13 cellular contexts compared by ENCODE assay signal in genomic region chr12:124833693-124834122, GRCh38. TPM values are rescaled to one million over a fixed set of nuclear protein-coding genes. Genes with fewer than 3 reads are reported as not detected.
A peak's percentile ranks its signal among the peaks of the same experiment; 100 is the strongest.
DNase-seq lines count a peak whose midpoint lies in the region; ATAC-seq, FAIRE-seq and TF ChIP-seq lines count a peak whose summit lies in the region.
"Had no signal": no experiment of that assay in that cellular context is flagged by ENCODE, and none has a peak within 500 bp of the region (broad histone marks: within the 10 kb centered on the region; RNA-seq: fewer than 3 reads in every experiment).

No MANE protein-coding gene starts in this region.

- no peaks in the 10 kb centered on the region for H3K79me2 ChIP-seq in GM23248 (ENCODE audit: insufficient read depth)

- in situ Hi-C loops in GM23248 (cut with MboI) = no loop called here

- 35 to 40% methylated on average over 18 of the region's 18 CpGs for WGBS in GM23248 (ENCODE audit: low coverage in 1 of 2, low lambda C conversion rate in 2 of 2, missing lambda C conversion rate in 2 of 2), 2 experiments

- H3K27ac Mint-ChIP-seq in neural crest cell (ENCODE audit: unreplicated experiment) = peak overlapping the region; percentile 75
- H3K27ac Mint-ChIP-seq: activated naive CD4-positive, alpha-beta T cell treated with anti-CD3 and anti-CD28 coated beads, Interleukin-2, amount 50 U/mL, for 24 hours; type B pancreatic cell had no signal

- H3K9me3 ChIP-seq in GM23248 (ENCODE audit: low read depth) = no peaks in the 10 kb centered on the region
- H3K9me3 ChIP-seq: ovary had no signal

- H2AFZ ChIP-seq in GM23248 = peak overlapping the region; percentile 28; the same call in 1 of the 2 replicates

- ATAC-seq in HG03139 (IDR thresholded peaks at IDR 0.05; ENCODE audit: unreplicated experiment) = no peak

- TF ChIP-seq CTCF in neural crest cell (conservative IDR thresholded peaks at IDR 0.05) = no peak
- TF ChIP-seq CTCF in D721Med (IDR thresholded peaks at IDR 0.05; ENCODE audit: insufficient read depth, missing control alignments) = no peak

- no peaks in the 10 kb centered on the region for H3K27me3 Mint-ChIP-seq in neural crest cell (ENCODE audit: low read depth)
- H3K27me3 Mint-ChIP-seq: activated naive CD4-positive, alpha-beta T cell treated with anti-CD3 and anti-CD28 coated beads, Interleukin-2, amount 50 U/mL, for 24 hours; type B pancreatic cell had no signal

- no peak overlapping the region for H3K4me3 Mint-ChIP-seq in neural crest cell
- H3K4me3 Mint-ChIP-seq: activated naive CD4-positive, alpha-beta T cell treated with anti-CD3 and anti-CD28 coated beads, Interleukin-2, amount 50 U/mL, for 24 hours; type B pancreatic cell had no signal

- peaks cover 20% of the 10 kb centered on the region for H3F3A ChIP-seq in GM23248 (ENCODE audit: insufficient read depth)

- no peak overlapping the region for H3K4me3 ChIP-seq in GM23248
- H3K4me3 ChIP-seq: ovary had no signal

- no peaks in the 10 kb centered on the region for H3K9me2 ChIP-seq in GM23248 (ENCODE audit: insufficient read depth)

- H3K27me3 ChIP-seq in GM23248 (replicated peaks; ENCODE audit: insufficient read depth) = no peaks in the 10 kb centered on the region
- H3K27me3 ChIP-seq: ovary had no signal

- H3K36me3 Mint-ChIP-seq in neural crest cell (ENCODE audit: low read depth) = no peaks in the 10 kb centered on the region
- H3K36me3 Mint-ChIP-seq: activated naive CD4-positive, alpha-beta T cell treated with anti-CD3 and anti-CD28 coated beads, Interleukin-2, amount 50 U/mL, for 24 hours; type B pancreatic cell had no signal

- no peaks in the 10 kb centered on the region for H4K20me1 ChIP-seq in GM23248 (ENCODE audit: insufficient read depth)

- no peak for FAIRE-seq in D721Med (lab: Jason Lieb, UNC)

- peaks cover 14% of the 10 kb centered on the region for H3K4me1 ChIP-seq in GM23248 (ENCODE audit: insufficient read depth)

- peaks cover 56% of the 10 kb centered on the region for H3K4me1 Mint-ChIP-seq in neural crest cell
- H3K4me1 Mint-ChIP-seq: activated naive CD4-positive, alpha-beta T cell treated with anti-CD3 and anti-CD28 coated beads, Interleukin-2, amount 50 U/mL, for 24 hours had no signal

- H3K27ac ChIP-seq in GM23248 = no peak overlapping the region

- DNase-seq in GM23248 (peak; percentile 6), NCI-H69 (lab: John Stamatoyannopoulos, UW) (peak; percentile 99), foreskin melanocyte (peak; percentile 71), neural crest cell (ENCODE audit: low read depth, low spot score) (peak; percentile 41), SKM-1 (lab: John Stamatoyannopoulos, UW; ENCODE audit: unreplicated experiment) (no peak), MV-4-11 (lab: John Stamatoyannopoulos, UW) (no peak), D721Med (ENCODE audit: insufficient read length, low spot score) (no peak)
- DNase-seq: activated CD4-positive, alpha-beta T cell treated with anti-CD3 and anti-CD28 coated beads for 48 hours; NCI-H187 treated with DMSO at 0.1 percent for 48 hours had no signal

- H3K9ac ChIP-seq in GM23248 = no peak overlapping the region

- peaks cover 5% of the 10 kb centered on the region for H3K9me3 Mint-ChIP-seq in neural crest cell
- H3K9me3 Mint-ChIP-seq: activated naive CD4-positive, alpha-beta T cell treated with anti-CD3 and anti-CD28 coated beads, Interleukin-2, amount 50 U/mL, for 24 hours had no signal

- no peak overlapping the region for H3K4me2 ChIP-seq in GM23248 (ENCODE audit: unreplicated experiment)

- H3K36me3 ChIP-seq in GM23248 (ENCODE audit: low read depth) = no peaks in the 10 kb centered on the region
- H3K36me3 ChIP-seq: ovary had no signal

RNA-seq across cellular contexts. Expression of gene SCARB1, which starts 30.0 kb away (rescaled TPM):
- 2.2 and 3.2 TPM in 2 replicates for total RNA-seq in GM23248 (2014; rRNA removed; shearing (Covaris generic))
- polyA plus RNA-seq in GM23248 (2016; fragmentation: Nextera tagmentation; extraction: Ambion mirVana) = 5.0 and 5.2 TPM in 2 replicates
- total RNA-seq in neural crest cell = 50.9 and 54.8 TPM in 2 replicates

Comparison
In these comparisons a context has a peak if more than half of its experiments do, and no peak if none do; other contexts are left out.
1. DNase-seq: peak in GM23248 (single experiment), NCI-H69 (single experiment), foreskin melanocyte (single experiment) and neural crest cell (single experiment); none in SKM-1 (single experiment), MV-4-11 (single experiment) and D721Med (single experiment).
2. RNA of gene SCARB1, which starts 30.0 kb away (total RNA-seq): 50.9 to 54.8 TPM in neural crest cell; 2.2 to 3.2 TPM in GM23248; every median in the first group is over 10 times any median in the second.